8 cellular contexts compared by ENCODE assay signal in genomic region chr17:43398724-43399595, GRCh38. TPM values are rescaled to one million over a fixed set of nuclear protein-coding genes. Genes with fewer than 3 reads are reported as not detected.
DNase-seq lines count a peak whose midpoint lies in the region; ATAC-seq and TF ChIP-seq lines count a peak whose summit lies in the region.

A gene with protein sequence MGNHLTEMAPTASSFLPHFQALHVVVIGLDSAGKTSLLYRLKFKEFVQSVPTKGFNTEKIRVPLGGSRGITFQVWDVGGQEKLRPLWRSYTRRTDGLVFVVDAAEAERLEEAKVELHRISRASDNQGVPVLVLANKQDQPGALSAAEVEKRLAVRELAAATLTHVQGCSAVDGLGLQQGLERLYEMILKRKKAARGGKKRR (plus strand): TSS chr17:43398993. CDS start chr17:43399733, 740 bp downstream.

- POLR2A ChIA-PET in PC-9 (lab: Charles Lee; ENCODE audit: unreplicated experiment) = interaction anchor here (0.5 to 1.4 kb wide), 12 partner anchors 9 to 1461 kb away, joined by 3 to 11 read pairs (median 6); partner anchors contain the start of gene DHX8

- H3K27me3 ChIP-seq in PC-9 (ENCODE audit: insufficient read depth, low read depth) = no peaks in the 10 kb centered on the region
- no peaks in the 10 kb centered on the region for H3K27me3 ChIP-seq in esophagus (ENCODE audit: control insufficient read depth in 1 of 2, insufficient read depth in 2 of 2, low read length in 2 of 2)
- no peaks in the 10 kb centered on the region for H3K27me3 ChIP-seq in muscle layer of colon (ENCODE audit: control insufficient read depth in 1 of 2, insufficient read depth in 2 of 2, low read length in 2 of 2)

- H3K4me1 ChIP-seq in PC-9 (replicated peaks; ENCODE audit: insufficient read depth) (peaks cover 17% of the 10 kb centered on the region), esophagus (ENCODE audit: control insufficient read depth in 2 of 2, insufficient read depth in 2 of 2, low read length in 1 of 2) (peaks cover 0 to 13% of the 10 kb centered on the region in 2 donors), muscle layer of colon (ENCODE audit: insufficient read depth, low read length) (peaks cover 48% of the 10 kb centered on the region)

- CTCF ChIA-PET in PC-9 (lab: Charles Lee) = interaction anchor here (0.6 to 1.3 kb wide), 3 partner anchors 85 to 288 kb away, joined by 4 to 6 read pairs (median 4); partner anchors contain the start of gene DHX8

- H3K27ac ChIP-seq in PC-9 = no peak within 1 kb of the TSS
- H3K27ac ChIP-seq in esophagus (ENCODE audit: low read depth in 2 of 2, low read length in 1 of 2) = peak within 1 kb of the TSS; percentile 86 to 90
- H3K27ac ChIP-seq in muscle layer of colon (ENCODE audit: low read depth, low read length) = peak within 1 kb of the TSS; percentile 93

- no peaks in the 10 kb centered on the region for H3K9me3 ChIP-seq in PC-9 (ENCODE audit: insufficient read depth, low read depth)
- no peaks in the 10 kb centered on the region for H3K9me3 ChIP-seq in esophagus (ENCODE audit: control insufficient read depth in 2 of 2, insufficient read depth in 1 of 2, low read depth in 1 of 2, low read length in 1 of 2)
- H3K9me3 ChIP-seq in muscle layer of colon (ENCODE audit: low read length) = no peaks in the 10 kb centered on the region

- peak; percentile 81 for DNase-seq in Daoy (ENCODE audit: low read depth)
- DNase-seq in HuH-7 (ENCODE audit: low spot score) = peak; percentile 83
- DNase-seq in PC-9 = peak; percentile 61 to 64
- DNase-seq in activated T-cell treated with anti-CD3 and anti-CD28 coated beads, Interleukin-2, amount 50 U/mL, for 48 hours = peak; percentile 84 to 87
- peak; percentile 90 for DNase-seq in stimulated activated CD8-positive, alpha-beta memory T cell treated with anti-CD3 and anti-CD28 coated beads, Interleukin-4, amount 100 ng/mL, for 48 hours

- H3K9me2 ChIP-seq in PC-9 (ENCODE audit: insufficient read depth) = no peaks in the 10 kb centered on the region

- peak within 1 kb of the TSS; percentile 85 for H2AFZ ChIP-seq in PC-9

- H3F3A ChIP-seq in PC-9 (ENCODE audit: insufficient read depth, low read depth) = no peaks in the 10 kb centered on the region

- BruUV-seq in PC-9 (replicated peaks; lab: Mats Ljungman, UMichigan) = no TSS peak

- peak within 1 kb of the TSS; percentile 87 for H3K4me2 ChIP-seq in PC-9

- H3K36me3 ChIP-seq in PC-9 (ENCODE audit: low read depth) = no peaks in the 10 kb centered on the region
- H3K36me3 ChIP-seq in esophagus (ENCODE audit: control insufficient read depth in 2 of 2, insufficient read depth in 2 of 2, low read length in 1 of 2) = peaks cover 0 to 4% of the 10 kb centered on the region in 2 donors
- H3K36me3 ChIP-seq in muscle layer of colon (ENCODE audit: insufficient read depth, low read length) = peaks cover 16% of the 10 kb centered on the region

- peak within 1 kb of the TSS; percentile 92 for H3K9ac ChIP-seq in muscle layer of colon (ENCODE audit: low read length)

- TF ChIP-seq CTCF in PC-9 (conservative IDR thresholded peaks at IDR 0.05) = no peak

- H3K4me3 ChIP-seq in PC-9 (peak within 1 kb of the TSS; percentile 60), esophagus (ENCODE audit: low read depth in 1 of 2, low read length in 2 of 2) (peak within 1 kb of the TSS; percentile 89 to 95), muscle layer of colon (ENCODE audit: low read depth in 1 of 2, low read length in 2 of 2) (peak within 1 kb of the TSS; percentile 92 to 94)

- WGBS in esophagus, 2 donors = 0 to 1% methylated on average over 56 to 64 of the region's 64 CpGs

- intact Hi-C loops in PC-9 (cut with micrococcal nuclease; ENCODE audit: unreplicated experiment) = loop anchor here (1.0 kb wide), 1 partner anchor 84 kb away; the partner anchor contains the start of gene DHX8

- H3K79me2 ChIP-seq in PC-9 (ENCODE audit: low read depth) = peaks cover 6% of the 10 kb centered on the region; the same call in 1 of the 2 replicates

- no peaks in the 10 kb centered on the region for H4K20me1 ChIP-seq in PC-9 (ENCODE audit: insufficient read depth)

- no peak for ATAC-seq in HG03432 (IDR thresholded peaks at IDR 0.05; ENCODE audit: unreplicated experiment)

RNA-seq across cellular contexts. Expression of the gene that starts here (rescaled TPM):
- total RNA-seq in Daoy (2014; rRNA removed; shearing (Covaris generic)) = 7.0 and 12.8 TPM in 2 replicates
- 8.8 and 11.6 TPM in 2 replicates for total RNA-seq in PC-9 (2021)
- polyA plus RNA-seq in esophagus = 10 to 100 TPM; 36.3 to 92.2 TPM
